In genomic region chr3:99407257-99407656, GRCh38 we compare ENCODE assay signal across 19 cellular contexts.
DNase-seq lines count a peak whose midpoint lies in the region; ATAC-seq and TF ChIP-seq lines count a peak whose summit lies in the region.
"Had no signal": no experiment of that assay in that cellular context is flagged by ENCODE, and none has a peak within 500 bp of the region (broad histone marks: within the 10 kb centered on the region; RNA-seq: fewer than 3 reads in every experiment).

No MANE protein-coding gene starts in this region.

- peaks cover 24% of the 10 kb centered on the region for H3K9me3 Mint-ChIP-seq in osteocyte (ENCODE audit: unreplicated experiment)
- H3K9me3 Mint-ChIP-seq: endodermal cell, HFFc6 had no signal

- ATAC-seq in GM18858 (IDR thresholded peaks at IDR 0.05; ENCODE audit: unreplicated experiment) (peak; percentile 51), GM21723 (IDR thresholded peaks at IDR 0.05; ENCODE audit: unreplicated experiment) (peak; percentile 59), HG03457 (IDR thresholded peaks at IDR 0.05; ENCODE audit: unreplicated experiment) (peak; percentile 52), psoas muscle (no peak), HG02973 (IDR thresholded peaks at IDR 0.05; ENCODE audit: unreplicated experiment) (no peak), T-helper 17 cell (no peak)
- ATAC-seq: left colon, Right ventricle myocardium inferior, sciatic nerve had no signal

- no peaks in the 10 kb centered on the region for H3K9me3 ChIP-seq in psoas muscle
- H3K9me3 ChIP-seq in T-helper 17 cell (ENCODE audit: control insufficient read depth, low read length, poor library complexity, severe bottlenecking) = no peaks in the 10 kb centered on the region
- H3K9me3 ChIP-seq: BE2C had no signal

- 72 to 81% (median 74%) methylated on average over 4 of the region's 4 CpGs for WGBS in psoas muscle, 3 donors

- DNase-seq in osteocyte (ENCODE audit: extremely low spot score, unreplicated experiment) (no peak), psoas muscle (no peak), T-helper 17 cell (no peak)
- DNase-seq: activated CD8-positive, alpha-beta memory T cell treated with anti-CD3 and anti-CD28 coated beads for 24 hours; activated effector memory CD4-positive, alpha-beta T cell treated with Interleukin-2 at 50 U/mL for 16 hours; amniotic stem cell; BE2C; endodermal cell; HFFc6; left colon; NCI-H2029; stimulated activated CD4-positive, alpha-beta T cell treated with anti-CD3 and anti-CD28 coated beads, Interleukin-2, amount 100 ng/mL, for 24 hours had no signal

- intact Hi-C loops in psoas muscle (cut with DNase I) = no loop called here

- H3K4me3 Mint-ChIP-seq in osteocyte (ENCODE audit: unreplicated experiment) (no peak overlapping the region), T-helper 17 cell (no peak overlapping the region)
- H3K4me3 Mint-ChIP-seq: central memory CD8-positive, alpha-beta T cell; endodermal cell; HFFc6 had no signal

- TF ChIP-seq CTCF in osteocyte (IDR thresholded peaks at IDR 0.05) (no peak), psoas muscle (IDR thresholded peaks at IDR 0.05) (no peak)

- no peak overlapping the region for H3K4me3 ChIP-seq in psoas muscle

- H3K4me1 Mint-ChIP-seq in osteocyte (ENCODE audit: unreplicated experiment) = peaks cover 56% of the 10 kb centered on the region
- no peaks in the 10 kb centered on the region for H3K4me1 Mint-ChIP-seq in T-helper 17 cell
- H3K4me1 Mint-ChIP-seq: central memory CD8-positive, alpha-beta T cell; endodermal cell had no signal

- peaks cover 13% of the 10 kb centered on the region for H3K36me3 Mint-ChIP-seq in osteocyte (ENCODE audit: unreplicated experiment)
- H3K36me3 Mint-ChIP-seq in T-helper 17 cell (ENCODE audit: low read depth) = no peaks in the 10 kb centered on the region

- no peaks in the 10 kb centered on the region for H3K4me1 ChIP-seq in psoas muscle
- H3K4me1 ChIP-seq: BE2C had no signal

- no peak overlapping the region for H3K27ac ChIP-seq in psoas muscle

- H3K27me3 Mint-ChIP-seq in osteocyte (ENCODE audit: unreplicated experiment) (no peaks in the 10 kb centered on the region), T-helper 17 cell (no peaks in the 10 kb centered on the region)
- H3K27me3 Mint-ChIP-seq: central memory CD8-positive, alpha-beta T cell had no signal

- H3K27ac Mint-ChIP-seq in osteocyte (ENCODE audit: unreplicated experiment) (peak overlapping the region; percentile 75), T-helper 17 cell (no peak overlapping the region)
- H3K27ac Mint-ChIP-seq: endodermal cell, HFFc6 had no signal

- H3K27me3 ChIP-seq in psoas muscle (ENCODE audit: insufficient read depth in 3 of 3, low read length in 2 of 3) = no peaks in the 10 kb centered on the region
- H3K27me3 ChIP-seq: BE2C had no signal

- H3K36me3 ChIP-seq in psoas muscle (ENCODE audit: insufficient read depth in 1 of 2, low read depth in 1 of 2) = no peaks in the 10 kb centered on the region
- H3K36me3 ChIP-seq: BE2C had no signal

Comparison
In these comparisons a context has a peak if more than half of its experiments do, and no peak if none do; other contexts are left out.
1. ATAC-seq: peak in GM18858 (single experiment), GM21723 (single experiment) and HG03457 (single experiment); none in psoas muscle (0 of 4), HG02973 (single experiment) and T-helper 17 cell (single experiment).